9 cellular contexts compared by ENCODE assay signal in genomic region chr10:3452234-3452633, GRCh38.
DNase-seq lines count a peak whose midpoint lies in the region; ATAC-seq and TF ChIP-seq lines count a peak whose summit lies in the region.
"Had no signal": no experiment of that assay in that cellular context is flagged by ENCODE, and none has a peak within 500 bp of the region (broad histone marks: within the 10 kb centered on the region; RNA-seq: fewer than 3 reads in every experiment).

No MANE protein-coding gene starts in this region.

- CTCF ChIA-PET in CD4-positive, alpha-beta memory T cell (lab: Charles Lee; ENCODE audit: partially characterized antibody): interaction anchor here (1.1 to 1.2 kb wide), 2 partner anchors 13 to 328 kb away, joined by 3 read pairs; no protein-coding TSS in a partner anchor

- peak overlapping the region in 3 of 7 donors; percentile 19 to 67 (median 43) for H3K27ac Mint-ChIP-seq in CD4-positive, alpha-beta memory T cell
- H3K27ac Mint-ChIP-seq in glutamatergic neuron (ENCODE audit: unreplicated experiment): no peak overlapping the region

- TF ChIP-seq EP300 in tibial nerve (IDR thresholded peaks at IDR 0.05): peak in 1 of 2 donors; percentile 29

- H3K36me3 ChIP-seq in HUES64 (ENCODE audit: insufficient read depth, low read length): no peaks in the 10 kb centered on the region
- no peaks in the 10 kb centered on the region for H3K36me3 ChIP-seq in tibial nerve
- no peaks in the 10 kb centered on the region for H3K36me3 ChIP-seq in CD4-positive, alpha-beta memory T cell (ENCODE audit: insufficient read depth, low read length)

- peaks cover 0 to 4% (median 0%) of the 10 kb centered on the region in 8 donors for H3K9me3 Mint-ChIP-seq in CD4-positive, alpha-beta memory T cell
- H3K9me3 Mint-ChIP-seq in glutamatergic neuron (ENCODE audit: unreplicated experiment): peaks cover 5% of the 10 kb centered on the region

- H3K4me3 ChIP-seq in HUES64 (ENCODE audit: low read length) (no peak overlapping the region), coronary artery (peak overlapping the region; percentile 19), tibial nerve (peak overlapping the region in 1 of 4 donors; percentile 8)
- H3K4me3 ChIP-seq in CD4-positive, alpha-beta memory T cell (ENCODE audit: low read length in 2 of 2): no peak overlapping the region

- no peak for DNase-seq in coronary artery (ENCODE audit: low spot score)
- DNase-seq in left lobe of liver (ENCODE audit: low spot score): no peak
- no peak for DNase-seq in tibial nerve (ENCODE audit: low spot score in 2 of 2)
- DNase-seq in DMS79 treated with DMSO at 0.1 percent for 48 hours (lab: John Stamatoyannopoulos, UW): no peak
- DNase-seq in CD4-positive, alpha-beta memory T cell: no peak
- DNase-seq in glutamatergic neuron: no peak
- DNase-seq: NCI-H2171 had no signal

- peak overlapping the region; percentile 46; the same call in 1 of the 2 replicates for H3K9ac ChIP-seq in HUES64 (ENCODE audit: low read depth, low read length)

- 24% methylated on average over 3 of the region's 3 CpGs for WGBS in HUES64
- WGBS in tibial nerve, 2 donors: 7 to 12% methylated on average over 3 of the region's 3 CpGs

- H3K27me3 ChIP-seq in HUES64 (ENCODE audit: insufficient read depth, low read length) (no peaks in the 10 kb centered on the region), tibial nerve (no peaks in the 10 kb centered on the region)
- no peaks in the 10 kb centered on the region for H3K27me3 ChIP-seq in CD4-positive, alpha-beta memory T cell (ENCODE audit: insufficient read depth, low read length)

- H3K4me3 Mint-ChIP-seq in CD4-positive, alpha-beta memory T cell: no peak overlapping the region
- H3K4me3 Mint-ChIP-seq in glutamatergic neuron (ENCODE audit: unreplicated experiment): no peak overlapping the region

- peaks cover 12 to 13% of the 10 kb centered on the region in 2 donors for H3K27me3 Mint-ChIP-seq in CD4-positive, alpha-beta memory T cell
- H3K27me3 Mint-ChIP-seq in glutamatergic neuron (ENCODE audit: unreplicated experiment): peaks cover 1% of the 10 kb centered on the region

- intact Hi-C loops in CD4-positive, alpha-beta memory T cell (cut with micrococcal nuclease): loop anchor here (1.0 to 10.0 kb wide), 3 partner anchors 217 to 1204 kb away; no protein-coding TSS in a partner anchor

- TF ChIP-seq CTCF in coronary artery (IDR thresholded peaks at IDR 0.05) (no peak), tibial nerve (IDR thresholded peaks at IDR 0.05) (peak in 4 of 5 experiments; percentile 26 to 57 (median 43)), glutamatergic neuron (IDR thresholded peaks at IDR 0.05; ENCODE audit: partially characterized antibody, unreplicated experiment) (no peak)

- H3K4me1 ChIP-seq in HUES64 (ENCODE audit: insufficient read depth, low read length) (peaks cover 25% of the 10 kb centered on the region), tibial nerve (peaks cover 0 to 33% (median 15%) of the 10 kb centered on the region in 4 donors)
- H3K4me1 ChIP-seq in CD4-positive, alpha-beta memory T cell (ENCODE audit: insufficient read depth, low read length): peaks cover 10% of the 10 kb centered on the region

- peaks cover 0 to 3% of the 10 kb centered on the region in 2 donors for H3K36me3 Mint-ChIP-seq in CD4-positive, alpha-beta memory T cell
- H3K36me3 Mint-ChIP-seq in glutamatergic neuron (ENCODE audit: unreplicated experiment): no peaks in the 10 kb centered on the region

- ATAC-seq in left lobe of liver (peak; percentile 46), HG03139 (IDR thresholded peaks at IDR 0.05; ENCODE audit: unreplicated experiment) (no peak)

- no peak for TF ChIP-seq POLR2A in tibial nerve (IDR thresholded peaks at IDR 0.05)

- peaks cover 8 to 26% (median 9%) of the 10 kb centered on the region in 4 donors for H3K4me1 Mint-ChIP-seq in CD4-positive, alpha-beta memory T cell
- peaks cover 5% of the 10 kb centered on the region for H3K4me1 Mint-ChIP-seq in glutamatergic neuron (ENCODE audit: low read depth, unreplicated experiment)

- H3K9me3 ChIP-seq in HUES64 (ENCODE audit: insufficient read depth, low read depth, low read length) (no peaks in the 10 kb centered on the region), tibial nerve (no peaks in the 10 kb centered on the region)
- H3K9me3 ChIP-seq in CD4-positive, alpha-beta memory T cell (ENCODE audit: control insufficient read depth in 1 of 2, low read length in 2 of 2): no peaks in the 10 kb centered on the region

- POLR2A ChIA-PET in CD4-positive, alpha-beta memory T cell (lab: Charles Lee; ENCODE audit: partially characterized antibody): interaction anchor here (0.9 to 2.3 kb wide), 5 partner anchors 326 to 679 kb away, joined by 3 to 6 read pairs (median 4); partner anchors contain the start of gene KLF6

- peak overlapping the region; percentile 72 for H3K27ac ChIP-seq in HUES64 (ENCODE audit: low read depth, low read length)
- H3K27ac ChIP-seq in coronary artery: peak overlapping the region; percentile 69 to 73
- H3K27ac ChIP-seq in tibial nerve: peak overlapping the region; percentile 31 to 84 (median 76)
- H3K27ac ChIP-seq in CD4-positive, alpha-beta memory T cell (ENCODE audit: low read depth, low read length): no peak overlapping the region

Comparison
In these comparisons a context has a peak if more than half of its experiments do, and no peak if none do; other contexts are left out.
1. CTCF ChIP-seq: peak in tibial nerve (4 of 5); none in coronary artery (single experiment) and glutamatergic neuron (single experiment).